In the genomic region with DNA sequence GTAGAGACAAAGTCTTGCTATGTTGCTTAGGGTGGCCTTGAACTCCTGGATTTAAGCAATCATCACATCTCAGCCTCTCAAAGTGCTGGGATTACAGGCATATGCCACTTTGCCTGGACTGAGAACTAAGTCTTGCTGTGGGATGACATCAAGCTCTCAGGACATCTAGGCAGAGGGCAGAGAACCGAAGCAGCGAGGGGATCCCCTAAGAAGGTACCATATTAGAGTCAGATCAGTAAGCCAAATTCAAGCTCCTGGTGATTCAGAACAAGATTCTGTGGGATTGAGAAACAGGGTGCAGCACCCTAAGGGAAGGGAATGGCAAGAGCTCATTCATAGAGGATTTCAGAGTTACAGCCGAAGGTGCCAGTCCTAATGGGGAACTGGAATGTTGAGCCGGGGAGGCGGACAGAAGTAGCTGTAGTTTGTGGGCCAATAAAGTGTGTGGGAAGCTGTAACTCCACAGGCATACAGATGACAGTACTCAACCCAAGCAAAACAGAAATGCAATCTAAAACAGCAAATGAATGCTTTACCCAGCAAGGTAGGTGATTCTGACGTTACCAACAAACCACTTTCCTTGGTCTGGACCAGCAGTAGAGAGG, we compare ENCODE assay signal across 1 cellular context.
TF ChIP-seq lines count a peak whose summit lies in the region.

No MANE protein-coding gene starts in this region.

TF ChIP-seq in GM12878, 131 proteins besides CTCF, POLR2A, EP300 and RAD21:
- TF ChIP-seq HSF1 (IDR thresholded peaks at IDR 0.05; ENCODE audit: low read depth, low read length) (no peak), SREBF1 (IDR thresholded peaks at IDR 0.05; ENCODE audit: low read length) (no peak), WRNIP1 (IDR thresholded peaks at IDR 0.05; ENCODE audit: borderline replicate concordance, low read depth, low read length) (no peak), SPI1 (IDR thresholded peaks at IDR 0.05; ENCODE audit: borderline replicate concordance, insufficient read depth, low read depth, low read length) (no peak), RUNX3 (IDR thresholded peaks at IDR 0.05; ENCODE audit: low read length) (no peak), RCOR1 (conservative IDR thresholded peaks at IDR 0.05; ENCODE audit: low read depth, low read length) (no peak), STAT1 (conservative IDR thresholded peaks at IDR 0.05) (no peak), NR2C2 (IDR thresholded peaks at IDR 0.05; ENCODE audit: borderline replicate concordance, control insufficient read depth, insufficient read length, low read depth) (no peak), ZNF687 (IDR thresholded peaks at IDR 0.05) (no peak), GATAD2B (conservative IDR thresholded peaks at IDR 0.05; ENCODE audit: low read depth) (no peak), EED (IDR thresholded peaks at IDR 0.05; ENCODE audit: low read depth) (no peak), IRF4 (IDR thresholded peaks at IDR 0.05; ENCODE audit: low read depth, low read length) (no peak), BMI1 (IDR thresholded peaks at IDR 0.05; ENCODE audit: borderline replicate concordance) (no peak), MYB (IDR thresholded peaks at IDR 0.05; ENCODE audit: borderline replicate concordance, low read depth, low read length) (no peak), NR2C1 (IDR thresholded peaks at IDR 0.05) (no peak), USF1 (IDR thresholded peaks at IDR 0.05; ENCODE audit: borderline replicate concordance, extremely low read length, insufficient read depth, low read depth, low read length) (no peak)
- TF ChIP-seq, protein P1, sequence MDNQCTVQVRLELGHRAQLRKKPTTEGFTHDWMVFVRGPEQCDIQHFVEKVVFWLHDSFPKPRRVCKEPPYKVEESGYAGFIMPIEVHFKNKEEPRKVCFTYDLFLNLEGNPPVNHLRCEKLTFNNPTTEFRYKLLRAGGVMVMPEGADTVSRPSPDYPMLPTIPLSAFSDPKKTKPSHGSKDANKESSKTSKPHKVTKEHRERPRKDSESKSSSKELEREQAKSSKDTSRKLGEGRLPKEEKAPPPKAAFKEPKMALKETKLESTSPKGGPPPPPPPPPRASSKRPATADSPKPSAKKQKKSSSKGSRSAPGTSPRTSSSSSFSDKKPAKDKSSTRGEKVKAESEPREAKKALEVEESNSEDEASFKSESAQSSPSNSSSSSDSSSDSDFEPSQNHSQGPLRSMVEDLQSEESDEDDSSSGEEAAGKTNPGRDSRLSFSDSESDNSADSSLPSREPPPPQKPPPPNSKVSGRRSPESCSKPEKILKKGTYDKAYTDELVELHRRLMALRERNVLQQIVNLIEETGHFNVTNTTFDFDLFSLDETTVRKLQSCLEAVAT (IDR thresholded peaks at IDR 0.05), result no peak
